ENCODE assay signal across 19 cellular contexts in the genomic region with DNA sequence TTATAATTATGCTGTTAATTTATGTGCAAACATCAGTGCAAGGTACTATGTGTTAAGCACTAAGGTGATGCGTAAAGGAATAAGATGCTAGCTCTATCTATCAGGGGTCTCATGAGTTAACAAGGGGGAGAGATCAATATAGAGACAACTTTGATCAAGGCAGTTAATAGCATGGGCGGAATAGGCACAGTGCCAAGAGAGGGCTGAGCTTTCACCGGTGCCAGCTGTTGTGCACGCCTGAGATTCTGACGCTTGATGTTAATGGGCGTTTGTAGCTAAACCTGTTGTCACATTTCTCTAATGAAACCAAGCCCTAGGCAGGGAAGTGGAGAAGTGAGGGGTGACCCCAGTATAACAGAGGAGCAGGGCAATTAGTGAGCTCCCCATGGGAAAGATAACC.
"Had no signal": no experiment of that assay in that cellular context is flagged by ENCODE, and none has a peak within 500 bp of the region (broad histone marks: within the 10 kb centered on the region; RNA-seq: fewer than 3 reads in every experiment).

No MANE protein-coding gene starts in this region.

- H3K27me3 Mint-ChIP-seq: stimulated activated naive B cell treated with anti-CD40 and anti-IgM and Interleukin-4, amounts not matched to agents 10 μg/mL and 1 μg/mL and 100 μg/mL, for 72 hours had no signal

- H3K4me3 ChIP-seq: heart left ventricle, mucosa of descending colon, right atrium auricular region, smooth muscle cell, transverse colon had no signal

- H3K36me3 Mint-ChIP-seq: activated naive CD8-positive, alpha-beta T cell; naive thymus-derived CD8-positive, alpha-beta T cell; stimulated activated naive B cell treated with anti-CD40 and anti-IgM and Interleukin-4, amounts not matched to agents 10 μg/mL and 1 μg/mL and 100 μg/mL, for 72 hours had no signal

- H3K4me1 ChIP-seq: heart left ventricle, right atrium auricular region, transverse colon had no signal

- H3K27ac Mint-ChIP-seq: activated naive CD8-positive, alpha-beta T cell; naive thymus-derived CD8-positive, alpha-beta T cell; stimulated activated naive B cell treated with anti-CD40 and anti-IgM and Interleukin-4, amounts not matched to agents 10 μg/mL and 1 μg/mL and 100 μg/mL, for 72 hours had no signal

- H3K27ac ChIP-seq: brain microvascular endothelial cell, heart left ventricle, neutrophil, right atrium auricular region, transverse colon had no signal

- H3K36me3 ChIP-seq: brain microvascular endothelial cell, heart left ventricle, neutrophil, right atrium auricular region, transverse colon had no signal

- H3K4me2 ChIP-seq: smooth muscle cell had no signal

- H3K9me3 ChIP-seq: heart left ventricle, mucosa of descending colon, neutrophil, right atrium auricular region, transverse colon had no signal

- H3K4me1 Mint-ChIP-seq: naive thymus-derived CD8-positive, alpha-beta T cell; stimulated activated naive B cell treated with anti-CD40 and anti-IgM and Interleukin-4, amounts not matched to agents 10 μg/mL and 1 μg/mL and 100 μg/mL, for 72 hours had no signal

- H3K9me3 Mint-ChIP-seq: activated T-cell treated with anti-CD3 and anti-CD28 coated beads, Interleukin-2, amount 50 U/mL, for 4 hours; naive thymus-derived CD8-positive, alpha-beta T cell; stimulated activated naive B cell treated with anti-CD40 and anti-IgM and Interleukin-4, amounts not matched to agents 10 μg/mL and 1 μg/mL and 100 μg/mL, for 72 hours had no signal

- DNase-seq: activated CD4-positive, alpha-beta T cell treated with anti-CD3 and anti-CD28 coated beads for 1 hour; activated CD4-positive, alpha-beta T cell treated with anti-CD3 and anti-CD28 coated beads, Interleukin-2, amount 50 U/mL, for 48 hours; activated gamma-delta T cell; activated T-cell treated with anti-CD3 and anti-CD28 coated beads, Interleukin-2, amount 50 U/mL, for 4 hours; brain microvascular endothelial cell; effector memory CD4-positive, alpha-beta T cell; heart left ventricle; islet precursor cell; mammary epithelial cell; mucosa of descending colon; naive thymus-derived CD8-positive, alpha-beta T cell; stimulated activated naive B cell treated with anti-CD40 and anti-IgM and Interleukin-4, amounts not matched to agents 10 μg/mL and 1 μg/mL and 100 μg/mL, for 72 hours; substantia nigra; transverse colon had no signal

- ATAC-seq: activated T-cell treated with anti-CD3 and anti-CD28 coated beads, Interleukin-2, amount 50 U/mL, for 4 hours; heart left ventricle; left lobe of liver; mucosa of descending colon; naive thymus-derived CD8-positive, alpha-beta T cell; stimulated activated naive B cell treated with anti-CD40 and anti-IgM and Interleukin-4, amounts not matched to agents 10 μg/mL and 1 μg/mL and 100 μg/mL, for 72 hours had no signal

- H3K27me3 ChIP-seq: brain microvascular endothelial cell, heart left ventricle, neutrophil, right atrium auricular region, transverse colon had no signal

- H3K4me3 Mint-ChIP-seq: activated naive CD8-positive, alpha-beta T cell; activated T-cell treated with anti-CD3 and anti-CD28 coated beads, Interleukin-2, amount 50 U/mL, for 4 hours; naive thymus-derived CD8-positive, alpha-beta T cell; stimulated activated naive B cell treated with anti-CD40 and anti-IgM and Interleukin-4, amounts not matched to agents 10 μg/mL and 1 μg/mL and 100 μg/mL, for 72 hours had no signal
